Comparison of ENCODE assay signal across 5 cellular contexts in genomic region chr2:24093270-24093669, GRCh38. TPM values are rescaled to one million over a fixed set of nuclear protein-coding genes. Genes with fewer than 3 reads are reported as not detected.
"Had no signal": no experiment of that assay in that cellular context is flagged by ENCODE, and none has a peak within 500 bp of the region (broad histone marks: within the 10 kb centered on the region; RNA-seq: fewer than 3 reads in every experiment).

No MANE protein-coding gene starts in this region.

RNA-seq across cellular contexts. Expression of gene PFN4, which starts 29.9 kb away (rescaled TPM):
- total RNA-seq: GM23248, H1, H7, H9 had no signal
- polyA plus RNA-seq: GM23338, H1 had no signal
